ENCODE assay signal across 8 cellular contexts in the genomic region with DNA sequence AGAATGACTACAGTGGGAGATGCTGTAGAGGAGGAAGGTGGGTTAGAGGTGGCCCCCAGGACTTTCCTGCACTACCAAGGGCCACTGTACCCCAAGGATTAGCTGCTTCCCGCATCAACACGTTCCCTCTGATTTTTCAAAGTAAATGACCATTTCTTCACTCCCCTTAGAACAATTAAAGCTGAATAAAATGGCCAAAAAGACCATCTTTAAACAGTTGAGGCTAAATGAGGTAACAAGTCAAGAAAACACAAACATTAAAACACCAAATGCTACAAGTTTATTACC. TPM values are rescaled to one million over a fixed set of nuclear protein-coding genes. Genes with fewer than 3 reads are reported as not detected.
DNase-seq lines count a peak whose midpoint lies in the region; ATAC-seq and TF ChIP-seq lines count a peak whose summit lies in the region.

No MANE protein-coding gene starts in this region.

- H3K9me3 ChIP-seq in BE2C (no peaks in the 10 kb centered on the region), Loucy (ENCODE audit: insufficient read depth, low read depth, low read length) (no peaks in the 10 kb centered on the region)

- H3K27ac ChIP-seq in coronary artery = peak overlapping the region; percentile 68 to 99

- H3K36me3 Mint-ChIP-seq in natural killer cell treated with Interleukin-12 subunit alpha and Interleukin-12 subunit beta and Interleukin-15 and Interleukin-18, amount 100 ng/mL, for 72 hours = peaks cover 9% of the 10 kb centered on the region

- H3K27me3 ChIP-seq in BE2C (no peaks in the 10 kb centered on the region), Loucy (ENCODE audit: insufficient read depth, low read length, poor library complexity, severe bottlenecking) (no peaks in the 10 kb centered on the region)

- H3K4me3 ChIP-seq in BE2C (ENCODE audit: low read depth, low read length) (peak overlapping the region; percentile 78), Loucy (ENCODE audit: low read length, poor library complexity, severe bottlenecking) (peak overlapping the region; percentile 88), coronary artery (peak overlapping the region; percentile 88)

- H3F3A ChIP-seq in Loucy (ENCODE audit: low read depth) = no peaks in the 10 kb centered on the region

- H3K27me3 Mint-ChIP-seq in natural killer cell treated with Interleukin-12 subunit alpha and Interleukin-12 subunit beta and Interleukin-15 and Interleukin-18, amount 100 ng/mL, for 72 hours = no peaks in the 10 kb centered on the region

- H3K79me2 ChIP-seq in Loucy (ENCODE audit: insufficient read depth, low read length) = peaks cover 36% of the 10 kb centered on the region

- H3K4me1 ChIP-seq in BE2C = peaks cover 15% of the 10 kb centered on the region
- H3K4me1 ChIP-seq in Loucy (ENCODE audit: insufficient read depth, low read length, poor library complexity, severe bottlenecking) = peaks cover 80% of the 10 kb centered on the region

- TF ChIP-seq CTCF in BE2C (IDR thresholded peaks at IDR 0.05; ENCODE audit: low read depth, low read length) (no peak), Loucy (conservative IDR thresholded peaks at IDR 0.05; ENCODE audit: low read length) (no peak), coronary artery (IDR thresholded peaks at IDR 0.05) (no peak)

- no peaks in the 10 kb centered on the region for H3K9me2 ChIP-seq in Loucy (replicated peaks; ENCODE audit: low read depth, low read length)

- H3K9ac ChIP-seq in Loucy (ENCODE audit: low read depth, low read length, poor library complexity, severe bottlenecking) = peak overlapping the region; percentile 98

- H3K4me1 Mint-ChIP-seq in natural killer cell treated with Interleukin-12 subunit alpha and Interleukin-12 subunit beta and Interleukin-15 and Interleukin-18, amount 100 ng/mL, for 72 hours (ENCODE audit: low read depth in 2 of 2) = peaks cover 39 to 48% of the 10 kb centered on the region in 2 donors

- DNase-seq in BE2C = no peak
- DNase-seq in coronary artery (ENCODE audit: low spot score) = no peak
- no peak for DNase-seq in natural killer cell treated with Interleukin-12 subunit alpha and Interleukin-12 subunit beta and Interleukin-15 and Interleukin-18, amount 100 ng/mL, for 72 hours (ENCODE audit: low spot score)
- no peak for DNase-seq in NCI-H2081 (lab: John Stamatoyannopoulos, UW)
- DNase-seq in stimulated activated CD4-positive, alpha-beta T cell treated with anti-CD3 and anti-CD28 coated beads, Interleukin-4, amount 100 ng/mL, for 24 hours = no peak

- peak overlapping the region; percentile 97 for H3K4me2 ChIP-seq in Loucy (ENCODE audit: low read depth, low read length, poor library complexity, severe bottlenecking)

- peak overlapping the region; percentile 24; the same call in 1 of the 2 replicates for H2AFZ ChIP-seq in Loucy (ENCODE audit: low read length)

- peak overlapping the region; percentile 93 for H3K4me3 Mint-ChIP-seq in natural killer cell treated with Interleukin-12 subunit alpha and Interleukin-12 subunit beta and Interleukin-15 and Interleukin-18, amount 100 ng/mL, for 72 hours

- H4K20me1 ChIP-seq in Loucy (ENCODE audit: insufficient read depth, low read length, poor library complexity, severe bottlenecking) = no peaks in the 10 kb centered on the region

- no peak for ATAC-seq in natural killer cell treated with Interleukin-12 subunit alpha and Interleukin-12 subunit beta and Interleukin-15 and Interleukin-18, amount 100 ng/mL, for 72 hours
- ATAC-seq in HG02642 (IDR thresholded peaks at IDR 0.05; ENCODE audit: poor library complexity, unreplicated experiment) = no peak
- no peak for ATAC-seq in HG02678 (IDR thresholded peaks at IDR 0.05; ENCODE audit: unreplicated experiment)

- H3K9me3 Mint-ChIP-seq in natural killer cell treated with Interleukin-12 subunit alpha and Interleukin-12 subunit beta and Interleukin-15 and Interleukin-18, amount 100 ng/mL, for 72 hours = no peaks in the 10 kb centered on the region

- H3K36me3 ChIP-seq in BE2C = no peaks in the 10 kb centered on the region
- H3K36me3 ChIP-seq in Loucy (ENCODE audit: insufficient read depth, low read length) = no peaks in the 10 kb centered on the region

- H3K27ac Mint-ChIP-seq in natural killer cell treated with Interleukin-12 subunit alpha and Interleukin-12 subunit beta and Interleukin-15 and Interleukin-18, amount 100 ng/mL, for 72 hours = peak overlapping the region; percentile 94 to 99

RNA-seq across cellular contexts. Expression of a gene that starts 0.7 kb away (rescaled TPM):
- 13.0 TPM for polyA plus RNA-seq in BE2C (2012; ENCODE audit: insufficient read depth, insufficient read length, low read depth)
- total RNA-seq in natural killer cell treated with Interleukin-12 subunit alpha and Interleukin-12 subunit beta and Interleukin-15 and Interleukin-18, amount 100 ng/mL, for 72 hours = 100 to 1,000 TPM; 113 to 138 TPM
